8 cellular contexts compared by ENCODE assay signal in genomic region chr11:71451596-71452353, GRCh38. TPM values are rescaled to one million over a fixed set of nuclear protein-coding genes. Genes with fewer than 3 reads are reported as not detected.
DNase-seq lines count a peak whose midpoint lies in the region; ATAC-seq and TF ChIP-seq lines count a peak whose summit lies in the region.

No MANE protein-coding gene starts in this region.

- H3K4me3 ChIP-seq in Caco-2 (ENCODE audit: low read depth, low read length), result peak overlapping the region; percentile 72
- peak overlapping the region; percentile 86 for H3K4me3 ChIP-seq in Karpas-422 (ENCODE audit: low read length)
- peak overlapping the region; percentile 79 for H3K4me3 ChIP-seq in astrocyte of the cerebellum (ENCODE audit: low read depth, low read length)
- peak overlapping the region; percentile 81 to 90 (median 89) for H3K4me3 ChIP-seq in subcutaneous abdominal adipose tissue (ENCODE audit: low read depth in 1 of 5, low read length in 5 of 5)

- POLR2A ChIA-PET in Caco-2 (lab: Charles Lee), result no interaction called here

- H3K4me1 ChIP-seq in Caco-2 (peaks cover 23% of the 10 kb centered on the region), Karpas-422 (ENCODE audit: low read length) (peaks cover 50% of the 10 kb centered on the region), subcutaneous abdominal adipose tissue (ENCODE audit: control insufficient read depth in 5 of 5, insufficient read depth in 5 of 5, low read length in 5 of 5) (peaks cover 3 to 52% (median 50%) of the 10 kb centered on the region in 5 donors)

- H3K4me2 ChIP-seq in Karpas-422 (ENCODE audit: low read depth, low read length, poor library complexity, severe bottlenecking), result peak overlapping the region; percentile 81

- CTCF ChIA-PET in Caco-2 (lab: Charles Lee), result interaction anchor here (0.6 to 1.4 kb wide), 3 partner anchors 78 to 112 kb away, joined by 3 to 19 read pairs (median 12); no protein-coding TSS in a partner anchor

- peak overlapping the region; percentile 85 for H3K4me3 Mint-ChIP-seq in Caco-2 (ENCODE audit: unreplicated experiment)

- H3K79me2 ChIP-seq in Karpas-422 (ENCODE audit: low read length), result peaks cover 44% of the 10 kb centered on the region

- TF ChIP-seq CTCF in Caco-2 (IDR thresholded peaks at IDR 0.05; ENCODE audit: insufficient read depth in 1 of 2, low read depth in 1 of 2, low read length in 1 of 2, severe bottlenecking in 1 of 2, unreplicated experiment in 1 of 2) (no peak), astrocyte of the cerebellum (IDR thresholded peaks at IDR 0.05; ENCODE audit: low read depth, low read length, missing control alignments) (no peak)

- no peaks in the 10 kb centered on the region for H3K27me3 ChIP-seq in Caco-2 (replicated peaks; ENCODE audit: control insufficient read depth, insufficient read depth, low read length)
- H3K27me3 ChIP-seq in Karpas-422 (ENCODE audit: low read length), result no peaks in the 10 kb centered on the region
- no peaks in the 10 kb centered on the region for H3K27me3 ChIP-seq in layer of hippocampus (ENCODE audit: control insufficient read depth, insufficient read depth, low read length)
- H3K27me3 ChIP-seq in subcutaneous abdominal adipose tissue (ENCODE audit: control insufficient read depth in 5 of 5, insufficient read depth in 4 of 5, low read length in 5 of 5), result no peaks in the 10 kb centered on the region

- intact Hi-C loops in Caco-2 (cut with micrococcal nuclease; ENCODE audit: unreplicated experiment), result loop anchor here (2.0 to 5.0 kb wide), 3 partner anchors 29 to 199 kb away; partner anchors contain the start of gene SHANK2

- peak overlapping the region; percentile 76 for H2AFZ ChIP-seq in Karpas-422 (ENCODE audit: low read length)

- no peaks in the 10 kb centered on the region for H3K9me3 Mint-ChIP-seq in Caco-2 (ENCODE audit: unreplicated experiment)

- H3K9ac ChIP-seq in Karpas-422 (ENCODE audit: low read length) (peak overlapping the region; percentile 72), subcutaneous abdominal adipose tissue (ENCODE audit: low read length in 5 of 5) (peak overlapping the region in 3 of 5 donors; percentile 72 to 88 (median 82))

- H4K20me1 ChIP-seq in Karpas-422 (ENCODE audit: insufficient read depth, low read depth, low read length), result peaks cover 18% of the 10 kb centered on the region; the same call in 1 of the 2 replicates

- peak; percentile 55 to 58 for DNase-seq in Caco-2
- DNase-seq in Karpas-422, result no peak
- DNase-seq in astrocyte of the cerebellum (ENCODE audit: low read depth), result no peak
- DNase-seq in GM19240 (ENCODE audit: insufficient read length, low spot score), result no peak

- H3K4me1 Mint-ChIP-seq in Caco-2 (ENCODE audit: low read depth, unreplicated experiment), result peaks cover 33% of the 10 kb centered on the region

- H3K27ac ChIP-seq in Karpas-422 (ENCODE audit: low read length) (no peak overlapping the region), layer of hippocampus (ENCODE audit: low read depth, low read length) (peak overlapping the region; percentile 79), subcutaneous abdominal adipose tissue (ENCODE audit: low read depth, low read length) (peak overlapping the region; percentile 13)

- H3K9me2 ChIP-seq in Karpas-422 (replicated peaks; ENCODE audit: insufficient read depth, low read length), result no peaks in the 10 kb centered on the region

- no peaks in the 10 kb centered on the region for H3K9me3 ChIP-seq in Caco-2
- no peaks in the 10 kb centered on the region for H3K9me3 ChIP-seq in Karpas-422 (ENCODE audit: low read length)
- peaks cover 0 to 2% (median 0%) of the 10 kb centered on the region in 5 donors for H3K9me3 ChIP-seq in subcutaneous abdominal adipose tissue (ENCODE audit: control insufficient read depth in 5 of 5, low read length in 5 of 5)

- in situ Hi-C loops in astrocyte of the cerebellum (cut with HindIII; ENCODE audit: low sequenced_read_pairs), result no loop called here

- BruUV-seq in Caco-2 (replicated peaks; lab: Mats Ljungman, UMichigan), result no TSS peak

- no peak for ATAC-seq in HG03280 (IDR thresholded peaks at IDR 0.05; ENCODE audit: unreplicated experiment)
- ATAC-seq in HG03565 (IDR thresholded peaks at IDR 0.05; ENCODE audit: unreplicated experiment), result no peak

- H3K27me3 Mint-ChIP-seq in Caco-2 (ENCODE audit: insufficient read depth, unreplicated experiment), result no peaks in the 10 kb centered on the region

- peak overlapping the region; percentile 76 for H3K27ac Mint-ChIP-seq in Caco-2 (ENCODE audit: unreplicated experiment)

- H3K36me3 ChIP-seq in Caco-2 (ENCODE audit: control insufficient read depth, insufficient read depth, low read length) (peaks cover 4% of the 10 kb centered on the region; the same call in 1 of the 2 replicates), Karpas-422 (ENCODE audit: insufficient read depth, low read length) (peaks cover 23% of the 10 kb centered on the region), subcutaneous abdominal adipose tissue (ENCODE audit: control insufficient read depth in 5 of 5, insufficient read depth in 5 of 5, low read length in 5 of 5) (peaks cover 6 to 19% (median 19%) of the 10 kb centered on the region in 5 donors)

- H3K36me3 Mint-ChIP-seq in Caco-2 (ENCODE audit: insufficient read depth, unreplicated experiment), result peaks cover 63% of the 10 kb centered on the region

RNA-seq across cellular contexts. Expression of gene NADSYN1, which starts 1.2 kb away (rescaled TPM):
- 91.3 and 101 TPM in 2 replicates for total RNA-seq in Caco-2 (2022)
- total RNA-seq in Karpas-422 (2014; rRNA removed; shearing (Covaris generic); ENCODE audit: low replicate concordance), result 86.0 and 129 TPM in 2 replicates

RNA-seq across cellular contexts. Expression of gene DHCR7, which starts 3.6 kb away (rescaled TPM):
- total RNA-seq in Caco-2 (2022), result 344 and 371 TPM in 2 replicates
- total RNA-seq in Karpas-422 (2014; rRNA removed; shearing (Covaris generic); ENCODE audit: low replicate concordance), result 63.3 and 65.3 TPM in 2 replicates

Comparison
In these comparisons a context has a peak if more than half of its experiments do, and no peak if none do; other contexts are left out.
1. DNase-seq: peak in Caco-2 (2 of 2); none in Karpas-422 (single experiment), astrocyte of the cerebellum (single experiment) and GM19240 (single experiment).
2. Peak in every context shown above with its lines, with median percentiles within 50 percentile points of each other: H3K4me3 ChIP-seq.